17 cellular contexts compared by ENCODE assay signal in genomic region chr21:16085436-16085835, GRCh38.
A peak's percentile ranks its signal among the peaks of the same experiment; 100 is the strongest.
DNase-seq lines count a peak whose midpoint lies in the region; ATAC-seq and TF ChIP-seq lines count a peak whose summit lies in the region.
"Had no signal": no experiment of that assay in that cellular context is flagged by ENCODE, and none has a peak within 500 bp of the region (broad histone marks: within the 10 kb centered on the region; RNA-seq: fewer than 3 reads in every experiment).

No MANE protein-coding gene starts in this region.

- no peak for ATAC-seq in activated CD4-positive, CD25-positive, alpha-beta regulatory T cell treated with anti-CD3 and anti-CD28 coated beads, Interleukin-2, amount 50 U/mL, for 24 hours
- ATAC-seq: activated CD8-positive, alpha-beta T cell treated with anti-CD3 and anti-CD28 coated beads, Interleukin-2, amount 10 ng/mL, durations not matched to agents 7 days and 5 days had no signal

- peak; percentile 76 for DNase-seq in LHCN-M2 (ENCODE audit: low read depth)
- DNase-seq in dorsolateral prefrontal cortex, result no peak
- peak; percentile 82 for DNase-seq in pons (ENCODE audit: low spot score)
- DNase-seq in HUDEP-2 (lab: John Stamatoyannopoulos, UW; ENCODE audit: unreplicated experiment in 76 of 76), result no peak
- no peak for DNase-seq in ecto neural progenitor cell (ENCODE audit: low spot score)
- no peak for DNase-seq in NCI-H226
- DNase-seq: ACHN; activated CD8-positive, alpha-beta T cell treated with anti-CD3 and anti-CD28 coated beads, Interleukin-2, amount 10 ng/mL, durations not matched to agents 7 days and 5 days; activated effector memory CD4-positive, alpha-beta T cell treated with Interleukin-2 at 50 U/mL for 16 hours; endodermal cell; islet precursor cell; NCI-H2171; stimulated activated CD4-positive, alpha-beta T cell treated with anti-CD3 and anti-CD28 coated beads, Interleukin-2, amount 100 ng/mL, for 48 hours had no signal

- H3K27me3 ChIP-seq in dorsolateral prefrontal cortex, result no peaks in the 10 kb centered on the region
- H3K27me3 ChIP-seq: brain microvascular endothelial cell had no signal

- H3K4me3 ChIP-seq in dorsolateral prefrontal cortex, result peak overlapping the region in 58 of 59 donors; percentile 5 to 60 (median 36)
- H3K4me3 ChIP-seq: SK-N-MC had no signal

- intact Hi-C loops in dorsolateral prefrontal cortex (cut with DNase I), result loop anchor here (10.0 kb wide), 2 partner anchors 109 to 449 kb away; no protein-coding TSS in a partner anchor

- H3K27ac ChIP-seq in 22Rv1 (peak overlapping the region; percentile 19; the same call in 1 of the 2 replicates), dorsolateral prefrontal cortex (peak overlapping the region; percentile 21 to 99 (median 94))
- H3K27ac ChIP-seq: brain microvascular endothelial cell, SK-N-MC had no signal

- TF ChIP-seq CTCF in 22Rv1 (IDR thresholded peaks at IDR 0.05) (no peak), dorsolateral prefrontal cortex (IDR thresholded peaks at IDR 0.05 in 54 of 56, conservative IDR thresholded peaks at IDR 0.05 in 2 of 56; ENCODE audit: low read depth in 1 of 56, partially characterized antibody in 56 of 56) (no peak)

Comparison
In these comparisons a context has a peak if more than half of its experiments do, and no peak if none do; other contexts are left out.
1. DNase-seq: peak in LHCN-M2 (single experiment) and pons (single experiment); none in dorsolateral prefrontal cortex (0 of 10), HUDEP-2 (0 of 76), ecto neural progenitor cell (single experiment) and NCI-H226 (single experiment).